8 cellular contexts compared by ENCODE assay signal in the genomic region with DNA sequence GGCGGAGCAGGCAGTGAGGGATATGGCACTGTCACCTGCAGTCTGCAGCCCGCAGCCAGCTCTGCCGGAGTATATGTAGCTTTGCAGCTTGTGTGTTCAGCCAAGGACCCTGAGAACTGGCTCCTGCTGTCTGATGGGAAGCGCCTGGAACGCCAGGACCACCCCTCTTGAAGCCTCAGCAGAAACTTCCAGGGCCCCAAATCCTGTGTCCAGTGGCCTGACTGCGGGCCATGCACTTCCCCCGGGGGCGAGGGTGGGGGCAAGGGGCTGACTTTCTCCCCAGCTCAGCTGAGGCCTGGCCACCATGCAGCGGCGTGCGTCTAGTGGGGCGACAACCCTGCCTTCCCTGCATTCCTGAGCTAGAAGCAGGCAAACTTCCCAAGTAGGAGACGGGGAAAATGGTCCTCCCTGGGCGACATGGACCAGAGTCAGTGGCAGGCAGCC. TPM values are rescaled to one million over a fixed set of nuclear protein-coding genes. Genes with fewer than 3 reads are reported as not detected.
DNase-seq lines count a peak whose midpoint lies in the region; ATAC-seq and TF ChIP-seq lines count a peak whose summit lies in the region.

No MANE protein-coding gene starts in this region.

- CTCF ChIA-PET in A673 (lab: Charles Lee) (interaction anchor here (0.8 kb wide), 1 partner anchor 73 kb away, joined by 3 read pairs; no protein-coding TSS in a partner anchor), IMR-90 (lab: Yijun Ruan, JAX) (interaction anchor here (0.8 to 1.0 kb wide), 2 partner anchors 49 to 100 kb away, joined by 3 read pairs; no protein-coding TSS in a partner anchor)

- H4K8ac ChIP-seq in IMR-90 (ENCODE audit: low read depth in 2 of 2, low read length in 2 of 2), result peak overlapping the region; percentile 54 to 55; a peak in 3 of 4 replicates

- peak overlapping the region; percentile 89 for H3K4me2 ChIP-seq in IMR-90 (ENCODE audit: low read depth, low read length)

- H3K4me3 ChIP-seq in A673 (ENCODE audit: low read depth, low read length, poor library complexity, severe bottlenecking) (peak overlapping the region; percentile 75), IMR-90 (ENCODE audit: insufficient read depth, low read depth, low read length) (peak overlapping the region; percentile 69), mucosa of stomach (ENCODE audit: low read length) (no peak overlapping the region)

- H3K4me1 ChIP-seq in A673 (ENCODE audit: insufficient read depth, low read length, poor library complexity, severe bottlenecking) (peaks cover 5% of the 10 kb centered on the region), IMR-90 (ENCODE audit: control insufficient read depth, insufficient read depth, low read length) (peaks cover 27% of the 10 kb centered on the region), mucosa of stomach (ENCODE audit: control insufficient read depth, insufficient read depth, low read length) (peaks cover 62% of the 10 kb centered on the region)

- no peak overlapping the region for H2BK15ac ChIP-seq in IMR-90 (ENCODE audit: low read depth, low read length)

- 0 out of 2 replicates have a peak, but pooled peaks have one; percentile 4 for TF ChIP-seq CTCF in A673 (conservative IDR thresholded peaks at IDR 0.05; ENCODE audit: low read depth, low read length)
- no peak for TF ChIP-seq CTCF in IMR-90 (conservative IDR thresholded peaks at IDR 0.05; ENCODE audit: low read depth, low read length)

- BruUV-seq in A673 (replicated peaks; lab: Mats Ljungman, UMichigan) (no TSS peak), IMR-90 (replicated peaks; lab: Mats Ljungman, UMichigan) (no TSS peak)

- dilution Hi-C loops in IMR-90 (cut with HindIII; ENCODE audit: low sequenced_read_pairs, unreplicated experiment), result no loop called here

- TF ChIP-seq POLR2A in IMR-90 (IDR thresholded peaks at IDR 0.05; ENCODE audit: low read depth, low read length), result no peak

- DNase-seq in A673 (ENCODE audit: low spot score) (no peak), IMR-90 (no peak), caudate nucleus (lab: John Stamatoyannopoulos, UW) (no peak), hippocampal formation (lab: John Stamatoyannopoulos, UW) (no peak), A172 (ENCODE audit: low spot score) (no peak), NCI-H774 (lab: John Stamatoyannopoulos, UW) (no peak)
- DNase-seq in activated effector memory CD4-positive, alpha-beta T cell treated with Interleukin-2 at 50 U/mL for 16 hours, result no peak

- peak overlapping the region; percentile 15; the same call in 1 of the 2 replicates for H4K91ac ChIP-seq in IMR-90 (ENCODE audit: insufficient read depth, low read depth, low read length)

- peak overlapping the region; percentile 67 for H3K4ac ChIP-seq in IMR-90 (ENCODE audit: low read depth, low read length)

- no peaks in the 10 kb centered on the region for H3K27me3 ChIP-seq in A673 (replicated peaks; ENCODE audit: insufficient read depth, low read depth, low read length, poor library complexity)
- H3K27me3 ChIP-seq in IMR-90 (ENCODE audit: control insufficient read depth, insufficient read depth, low read length), result no peaks in the 10 kb centered on the region
- no peaks in the 10 kb centered on the region for H3K27me3 ChIP-seq in mucosa of stomach (ENCODE audit: control insufficient read depth, insufficient read depth, low read length)

- no peak for TF ChIP-seq RAD21 in IMR-90 (IDR thresholded peaks at IDR 0.05; ENCODE audit: low read length)

- H3K27ac ChIP-seq in A673 (ENCODE audit: low read depth, low read length, poor library complexity, severe bottlenecking), result peak overlapping the region; percentile 92
- peak overlapping the region; percentile 78 for H3K27ac ChIP-seq in IMR-90 (ENCODE audit: insufficient read depth, low read length)
- H3K27ac ChIP-seq in caudate nucleus (ENCODE audit: low read depth, low read length), result peak overlapping the region; percentile 83

- peaks cover 75% of the 10 kb centered on the region for H4K20me1 ChIP-seq in IMR-90 (ENCODE audit: insufficient read depth, low read length)

- POLR2A ChIA-PET in A673 (lab: Charles Lee; ENCODE audit: low non-redundant PET) (no interaction called here), IMR-90 (lab: Charles Lee; ENCODE audit: unreplicated experiment) (no interaction called here)

- peaks cover 29% of the 10 kb centered on the region for H3K9me1 ChIP-seq in IMR-90 (ENCODE audit: insufficient read depth, low read length)

- peak overlapping the region; percentile 78 for H3K14ac ChIP-seq in IMR-90 (replicated peaks; ENCODE audit: low read depth, low read length)

- peak overlapping the region; percentile 35; the same call in 1 of the 2 replicates for H3K56ac ChIP-seq in IMR-90 (ENCODE audit: extremely low read depth, insufficient read depth, low read length)

- peak overlapping the region; percentile 76 for H3K23ac ChIP-seq in IMR-90 (ENCODE audit: low read depth, low read length)

- no peak overlapping the region for H2BK120ac ChIP-seq in IMR-90 (ENCODE audit: low read depth, low read length)

- 23% methylated on average over 9 of the region's 14 CpGs; no CpG with 5 or more reads in 1 of the 2 experiments for WGBS in IMR-90 (ENCODE audit: extremely low coverage in 2 of 2, insufficient read length in 1 of 2), 2 experiments

- H2BK5ac ChIP-seq in IMR-90 (ENCODE audit: low read depth, low read length, poor library complexity, severe bottlenecking), result peak overlapping the region; percentile 40

- H3K9me3 ChIP-seq in A673 (ENCODE audit: low read depth, low read length, poor library complexity, severe bottlenecking) (no peaks in the 10 kb centered on the region), IMR-90 (ENCODE audit: control insufficient read depth, insufficient read depth, low read length) (no peaks in the 10 kb centered on the region), mucosa of stomach (ENCODE audit: control insufficient read depth, low read length) (no peaks in the 10 kb centered on the region)

- no peak overlapping the region for H3K18ac ChIP-seq in IMR-90 (ENCODE audit: low read depth, low read length)

- intact Hi-C loops in A673 (cut with micrococcal nuclease; ENCODE audit: unreplicated experiment), result loop anchor here (10.0 kb wide), 1 partner anchor 175 kb away; no protein-coding TSS in a partner anchor
- intact Hi-C loops in IMR-90 (cut with micrococcal nuclease), result loop anchor here (1.0 to 5.0 kb wide), 2 partner anchors 68 to 282 kb away; a partner anchor contains a TSS

- peak overlapping the region; percentile 94 for H2AK9ac ChIP-seq in IMR-90 (replicated peaks; ENCODE audit: low read depth, low read length, poor library complexity)

- H2AK5ac ChIP-seq in IMR-90 (ENCODE audit: low read depth, low read length), result peak overlapping the region; percentile 77

- in situ Hi-C loops in IMR-90 (cut with MboI; ENCODE audit: low sequenced_read_pairs), result loop anchor here (5.0 kb wide), 1 partner anchor 72 kb away; no protein-coding TSS in a partner anchor

- ATAC-seq in IMR-90 (ENCODE audit: low read depth), result no peak; the same call in 1 of the 2 replicates

- peak overlapping the region; percentile 93 for H2AFZ ChIP-seq in IMR-90 (replicated peaks; ENCODE audit: low read length, poor library complexity)

- no peak overlapping the region for H4K5ac ChIP-seq in IMR-90 (ENCODE audit: low read depth, low read length)

- H3K36me3 ChIP-seq in A673 (ENCODE audit: insufficient read depth, low read length, poor library complexity, severe bottlenecking) (peaks cover 3% of the 10 kb centered on the region), IMR-90 (ENCODE audit: control insufficient read depth, insufficient read depth, low read length) (peaks cover 13% of the 10 kb centered on the region), mucosa of stomach (ENCODE audit: control insufficient read depth, insufficient read depth, low read length) (no peaks in the 10 kb centered on the region)

- H2BK20ac ChIP-seq in IMR-90 (ENCODE audit: low read depth, low read length), result no peak overlapping the region

- H3K9ac ChIP-seq in IMR-90 (ENCODE audit: low read depth, low read length) (peak overlapping the region; percentile 82), mucosa of stomach (ENCODE audit: low read length) (peak overlapping the region; percentile 72)

- peaks cover 41 to 90% of the 10 kb centered on the region in 2 experiments for H3K79me1 ChIP-seq in IMR-90 (ENCODE audit: low read depth in 1 of 2, low read length in 2 of 2)

TF ChIP-seq in IMR-90, 13 proteins besides CTCF, POLR2A, EP300 and RAD21:
- TF ChIP-seq NFE2L2 (IDR thresholded peaks at IDR 0.05; ENCODE audit: low read depth, low read length), result no peak
- TF ChIP-seq CHD1 (IDR thresholded peaks at IDR 0.05; ENCODE audit: low read depth, low read length), result no peak
- TF ChIP-seq, protein P1, sequence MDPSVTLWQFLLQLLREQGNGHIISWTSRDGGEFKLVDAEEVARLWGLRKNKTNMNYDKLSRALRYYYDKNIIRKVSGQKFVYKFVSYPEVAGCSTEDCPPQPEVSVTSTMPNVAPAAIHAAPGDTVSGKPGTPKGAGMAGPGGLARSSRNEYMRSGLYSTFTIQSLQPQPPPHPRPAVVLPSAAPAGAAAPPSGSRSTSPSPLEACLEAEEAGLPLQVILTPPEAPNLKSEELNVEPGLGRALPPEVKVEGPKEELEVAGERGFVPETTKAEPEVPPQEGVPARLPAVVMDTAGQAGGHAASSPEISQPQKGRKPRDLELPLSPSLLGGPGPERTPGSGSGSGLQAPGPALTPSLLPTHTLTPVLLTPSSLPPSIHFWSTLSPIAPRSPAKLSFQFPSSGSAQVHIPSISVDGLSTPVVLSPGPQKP (IDR thresholded peaks at IDR 0.05; ENCODE audit: borderline replicate concordance, low read depth, low read length), result no peak
- no peak for TF ChIP-seq RFX5 (IDR thresholded peaks at IDR 0.05; ENCODE audit: low read depth, low read length)
- TF ChIP-seq, protein P2, sequence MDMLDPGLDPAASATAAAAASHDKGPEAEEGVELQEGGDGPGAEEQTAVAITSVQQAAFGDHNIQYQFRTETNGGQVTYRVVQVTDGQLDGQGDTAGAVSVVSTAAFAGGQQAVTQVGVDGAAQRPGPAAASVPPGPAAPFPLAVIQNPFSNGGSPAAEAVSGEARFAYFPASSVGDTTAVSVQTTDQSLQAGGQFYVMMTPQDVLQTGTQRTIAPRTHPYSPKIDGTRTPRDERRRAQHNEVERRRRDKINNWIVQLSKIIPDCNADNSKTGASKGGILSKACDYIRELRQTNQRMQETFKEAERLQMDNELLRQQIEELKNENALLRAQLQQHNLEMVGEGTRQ (IDR thresholded peaks at IDR 0.05; ENCODE audit: low read depth, low read length), result no peak
- TF ChIP-seq RCOR1 (IDR thresholded peaks at IDR 0.05; ENCODE audit: insufficient replicate concordance, low read length), result no peak

RNA-seq across cellular contexts. Expression of a gene that starts 32.3 kb away (rescaled TPM):
- total RNA-seq in A673 (2021) (39.0 and 40.8 TPM in 2 replicates), IMR-90 (2012; rRNA removed) (29.2 and 34.1 TPM in 2 replicates)
- polyA plus RNA-seq in IMR-90 (2012; rRNA removed), result 48.8 and 52.2 TPM in 2 replicates
- polyA plus RNA-seq in IMR-90 (2012; cell fraction: cytosol; rRNA removed), result 56.6 and 58.1 TPM in 2 replicates
- polyA plus RNA-seq in IMR-90 (2012; cell fraction: nucleus; rRNA removed; ENCODE audit: low replicate concordance), result 159 and 173 TPM in 2 replicates
- 24.0 and 28.2 TPM in 2 replicates for total RNA-seq in A172 (2014; rRNA removed; shearing (Covaris generic))
